Comparison of ENCODE assay signal across 18 cellular contexts in genomic region chr9:27338527-27338903, GRCh38. TPM values are rescaled to one million over a fixed set of nuclear protein-coding genes. Genes with fewer than 3 reads are reported as not detected.
DNase-seq lines count a peak whose midpoint lies in the region; ATAC-seq, FAIRE-seq and TF ChIP-seq lines count a peak whose summit lies in the region.
"Had no signal": no experiment of that assay in that cellular context is flagged by ENCODE, and none has a peak within 500 bp of the region (broad histone marks: within the 10 kb centered on the region; RNA-seq: fewer than 3 reads in every experiment).

No MANE protein-coding gene starts in this region.

- H3K4me3 Mint-ChIP-seq in stimulated activated effector memory CD8-positive, alpha-beta T cell treated with anti-CD3 and anti-CD28 coated beads, Interleukin-12 subunit alpha, Interleukin-12 subunit beta, amount 100 ng/mL, for 72 hours: no peak overlapping the region
- H3K4me3 Mint-ChIP-seq: activated naive CD4-positive, alpha-beta T cell treated with anti-CD3 and anti-CD28 coated beads, Interleukin-2, amount 50 U/mL, for 24 hours had no signal

- H3K9ac ChIP-seq in mucosa of rectum (ENCODE audit: low read depth in 1 of 2, low read length in 2 of 2): peak overlapping the region in 1 of 2 donors; percentile 19
- H3K9ac ChIP-seq: SK-N-SH had no signal

- peak overlapping the region; percentile 26 to 52 (median 43) for H3K27ac ChIP-seq in Peyer's patch
- H3K27ac ChIP-seq in mucosa of rectum (ENCODE audit: low read depth in 2 of 2, low read length in 2 of 2): peak overlapping the region; percentile 53 to 81
- H3K27ac ChIP-seq in substantia nigra (ENCODE audit: low read depth, low read length, poor library complexity, severe bottlenecking): peak overlapping the region; percentile 92

- TF ChIP-seq POLR2A in Peyer's patch (IDR thresholded peaks at IDR 0.05): no peak
- no peak for TF ChIP-seq POLR2A in GM12891 (IDR thresholded peaks at IDR 0.05; ENCODE audit: low read depth, low read length)

- no peak for TF ChIP-seq CTCF in Peyer's patch (IDR thresholded peaks at IDR 0.05)

- no peaks in the 10 kb centered on the region for H3K9me3 ChIP-seq in Peyer's patch
- H3K9me3 ChIP-seq in mucosa of rectum (ENCODE audit: control insufficient read depth in 2 of 2, low read length in 2 of 2): no peaks in the 10 kb centered on the region
- H3K9me3 ChIP-seq: SK-N-SH had no signal

- no peaks in the 10 kb centered on the region for H3K36me3 ChIP-seq in Peyer's patch
- no peaks in the 10 kb centered on the region for H3K36me3 ChIP-seq in mucosa of rectum (ENCODE audit: control insufficient read depth in 2 of 2, insufficient read depth in 2 of 2, low read length in 2 of 2)

- H3K9me3 Mint-ChIP-seq in stimulated activated effector memory CD8-positive, alpha-beta T cell treated with anti-CD3 and anti-CD28 coated beads, Interleukin-12 subunit alpha, Interleukin-12 subunit beta, amount 100 ng/mL, for 72 hours: no peaks in the 10 kb centered on the region
- H3K9me3 Mint-ChIP-seq: activated naive CD4-positive, alpha-beta T cell treated with anti-CD3 and anti-CD28 coated beads, Interleukin-2, amount 50 U/mL, for 24 hours; naive B cell had no signal

- H3K4me1 ChIP-seq in Peyer's patch (peaks cover 0 to 52% (median 4%) of the 10 kb centered on the region in 4 donors), mucosa of rectum (ENCODE audit: control insufficient read depth in 2 of 2, insufficient read depth in 2 of 2, low read length in 2 of 2) (peaks cover 30 to 39% of the 10 kb centered on the region in 2 donors)

- H3K27ac Mint-ChIP-seq in stimulated activated effector memory CD8-positive, alpha-beta T cell treated with anti-CD3 and anti-CD28 coated beads, Interleukin-12 subunit alpha, Interleukin-12 subunit beta, amount 100 ng/mL, for 72 hours: no peak overlapping the region
- H3K27ac Mint-ChIP-seq: activated naive CD4-positive, alpha-beta T cell treated with anti-CD3 and anti-CD28 coated beads, Interleukin-2, amount 50 U/mL, for 24 hours had no signal

- no peaks in the 10 kb centered on the region for H3K36me3 Mint-ChIP-seq in stimulated activated effector memory CD8-positive, alpha-beta T cell treated with anti-CD3 and anti-CD28 coated beads, Interleukin-12 subunit alpha, Interleukin-12 subunit beta, amount 100 ng/mL, for 72 hours
- H3K36me3 Mint-ChIP-seq: activated naive CD4-positive, alpha-beta T cell treated with anti-CD3 and anti-CD28 coated beads, Interleukin-2, amount 50 U/mL, for 24 hours had no signal

- no peak for ATAC-seq in stimulated activated effector memory CD8-positive, alpha-beta T cell treated with anti-CD3 and anti-CD28 coated beads, Interleukin-12 subunit alpha, Interleukin-12 subunit beta, amount 100 ng/mL, for 72 hours

- no peaks in the 10 kb centered on the region for H3K27me3 ChIP-seq in Peyer's patch
- H3K27me3 ChIP-seq in mucosa of rectum (ENCODE audit: control insufficient read depth in 2 of 2, insufficient read depth in 2 of 2, low read length in 2 of 2): no peaks in the 10 kb centered on the region

- H3K4me1 Mint-ChIP-seq in stimulated activated effector memory CD8-positive, alpha-beta T cell treated with anti-CD3 and anti-CD28 coated beads, Interleukin-12 subunit alpha, Interleukin-12 subunit beta, amount 100 ng/mL, for 72 hours: no peaks in the 10 kb centered on the region
- H3K4me1 Mint-ChIP-seq: activated naive CD4-positive, alpha-beta T cell treated with anti-CD3 and anti-CD28 coated beads, Interleukin-2, amount 50 U/mL, for 24 hours had no signal

- no peak for DNase-seq in Peyer's patch
- peak; percentile 12 to 38 for DNase-seq in dermis microvascular lymphatic vessel endothelial cell (ENCODE audit: low read depth in 2 of 2)
- DNase-seq in substantia nigra (lab: John Stamatoyannopoulos, UW): peak in 15 of 49 donors; percentile 11 to 70 (median 38)
- DNase-seq in GM12891 (ENCODE audit: insufficient read length, low spot score): no peak
- DNase-seq in dermis blood vessel endothelial cell: no peak
- DNase-seq in stimulated activated effector memory CD8-positive, alpha-beta T cell treated with anti-CD3 and anti-CD28 coated beads, Interleukin-12 subunit alpha, Interleukin-12 subunit beta, amount 100 ng/mL, for 72 hours (ENCODE audit: low spot score in 2 of 2): no peak
- no peak for DNase-seq in activated CD4-positive, alpha-beta T cell treated with anti-CD3 and anti-CD28 coated beads for 48 hours
- DNase-seq: activated CD4-positive, alpha-beta T cell treated with anti-CD3 and anti-CD28 coated beads for 4 hours; central memory CD4-positive, alpha-beta T cell; islet precursor cell; naive B cell; NCI-H2029; NCI-H526; SK-N-SH; stimulated activated CD4-positive, alpha-beta T cell treated with anti-CD3 and anti-CD28 coated beads, Interleukin-2, amount 100 ng/mL, for 48 hours; stimulated activated CD8-positive, alpha-beta memory T cell treated with anti-CD3 and anti-CD28 coated beads, Interleukin-4, amount 100 ng/mL, for 48 hours had no signal

- H3K4me3 ChIP-seq in Peyer's patch (no peak overlapping the region), mucosa of rectum (ENCODE audit: low read length in 2 of 2) (peak overlapping the region in 1 of 2 donors; percentile 33)

- no peak for FAIRE-seq in GM12891 (lab: Jason Lieb, UNC)

TF ChIP-seq in GM12891, 5 proteins besides CTCF, POLR2A, EP300 and RAD21:
- TF ChIP-seq TAF1 (IDR thresholded peaks at IDR 0.05; ENCODE audit: low read depth, low read length): no peak
- no peak for TF ChIP-seq POU2F2 (IDR thresholded peaks at IDR 0.05; ENCODE audit: low read depth, low read length)

RNA-seq across cellular contexts. Expression of gene EQTN, which starts 41.6 kb away (rescaled TPM):
- total RNA-seq in Peyer's patch (1 to 10 TPM in 2 of 4 donors, not detected in 2; 1.9 to 2.3 TPM), dermis microvascular lymphatic vessel endothelial cell (under 0.01 TPM in 1 of 2 replicates, not detected in the other), dermis blood vessel endothelial cell (not detected in 2 replicates)
- not detected for polyA plus RNA-seq in GM12891 (2012; ENCODE audit: low read depth, missing spikeins)
- polyA plus RNA-seq: SK-N-SH had no signal

Comparison
In these comparisons a context has a peak if more than half of its experiments do, and no peak if none do; other contexts are left out.
1. DNase-seq: peak in dermis microvascular lymphatic vessel endothelial cell (2 of 2); none in Peyer's patch (0 of 3), GM12891 (single experiment), dermis blood vessel endothelial cell (single experiment), stimulated activated effector memory CD8-positive, alpha-beta T cell treated with anti-CD3 and anti-CD28 coated beads, Interleukin-12 subunit alpha, Interleukin-12 subunit beta, amount 100 ng/mL, for 72 hours (0 of 2) and activated CD4-positive, alpha-beta T cell treated with anti-CD3 and anti-CD28 coated beads for 48 hours (single experiment).
2. Peak in every context shown above with its lines, with median percentiles within 50 percentile points of each other: H3K27ac ChIP-seq.